Comparison of ENCODE assay signal across 31 cellular contexts in the genomic region with DNA sequence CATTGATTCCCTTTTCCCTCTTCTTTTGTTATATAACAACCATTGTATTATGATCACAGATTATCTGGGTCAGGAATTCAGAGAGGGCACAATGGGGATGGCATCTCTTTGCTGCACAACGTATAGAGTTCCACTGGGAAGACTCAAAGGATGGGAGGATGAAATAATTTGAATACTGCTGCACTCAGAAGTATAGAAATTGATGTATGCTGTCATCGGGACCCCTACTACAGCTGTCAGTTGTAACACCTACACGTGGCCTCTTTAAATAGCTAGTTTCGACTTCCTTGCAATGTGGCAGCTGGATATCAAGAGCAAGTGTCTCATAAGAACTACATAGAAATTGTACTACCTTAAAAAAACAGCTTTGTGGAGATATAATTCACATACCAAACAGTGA.
"Had no signal": no experiment of that assay in that cellular context is flagged by ENCODE, and none has a peak within 500 bp of the region (broad histone marks: within the 10 kb centered on the region; RNA-seq: fewer than 3 reads in every experiment).

No MANE protein-coding gene starts in this region.

- H3K9me3 ChIP-seq: adrenal gland, body of pancreas, breast epithelium had no signal

- H3K27ac ChIP-seq: adrenal gland, body of pancreas, brain microvascular endothelial cell, breast epithelium, VCaP had no signal

- ATAC-seq: activated CD4-positive, alpha-beta T cell treated with anti-CD3 and anti-CD28 coated beads for 36 hours; activated CD8-positive, alpha-beta memory T cell treated with anti-CD3 and anti-CD28 coated beads, Interleukin-2, amount 10 ng/mL, durations not matched to agents 7 days and 5 days; activated CD8-positive, alpha-beta T cell treated with anti-CD3 and anti-CD28 coated beads, Interleukin-2, amount 10 ng/mL, durations not matched to agents 7 days and 5 days; activated naive CD4-positive, alpha-beta T cell treated with anti-CD3 and anti-CD28 coated beads, Interleukin-2, amount 50 U/mL, for 72 hours; body of pancreas had no signal

- H3K4me1 ChIP-seq: adrenal gland, body of pancreas, breast epithelium had no signal

- DNase-seq: activated B cell treated with CpG ODN at 0.5 μM for 24 hours; activated CD4-positive, alpha-beta memory T cell treated with anti-CD3 and anti-CD28 coated beads, Interleukin-2, amount 10 ng/mL, durations not matched to agents 7 days and 5 days; activated CD4-positive, alpha-beta T cell treated with anti-CD3 and anti-CD28 coated beads for 1 hour; activated CD4-positive, alpha-beta T cell treated with anti-CD3 and anti-CD28 coated beads for 36 hours; activated CD4-positive, alpha-beta T cell treated with anti-CD3 and anti-CD28 coated beads for 48 hours; activated CD4-positive, alpha-beta T cell treated with anti-CD3 and anti-CD28 coated beads, Interleukin-2, amount 10 ng/mL, durations not matched to agents 7 days and 5 days; activated CD4-positive, alpha-beta T cell treated with anti-CD3 and anti-CD28 coated beads, Interleukin-2, amount 50 U/mL, for 48 hours; activated CD8-positive, alpha-beta memory T cell treated with anti-CD3 and anti-CD28 coated beads for 24 hours; activated CD8-positive, alpha-beta memory T cell treated with anti-CD3 and anti-CD28 coated beads, Interleukin-2, amount 10 ng/mL, durations not matched to agents 7 days and 5 days; activated CD8-positive, alpha-beta memory T cell treated with anti-CD3 and anti-CD28 coated beads, Interleukin-2, amount 50 U/mL, for 48 hours; activated CD8-positive, alpha-beta T cell treated with anti-CD3 and anti-CD28 coated beads, Interleukin-2, amount 10 ng/mL, durations not matched to agents 7 days and 5 days; activated effector memory CD4-positive, alpha-beta T cell treated with Interleukin-2 at 50 U/mL for 16 hours; activated gamma-delta T cell treated with Interleukin-2 at 50 U/mL for 16 hours; activated naive CD4-positive, alpha-beta T cell; activated naive CD4-positive, alpha-beta T cell treated with anti-CD3 and anti-CD28 coated beads for 36 hours; activated naive CD4-positive, alpha-beta T cell treated with anti-CD3 and anti-CD28 coated beads, Interleukin-2, amount 50 U/mL, for 16 hours; activated naive CD8-positive, alpha-beta T cell treated with anti-CD3 and anti-CD28 coated beads for 36 hours; activated T-cell treated with anti-CD3 and anti-CD28 coated beads, Interleukin-2, amount 50 U/mL, for 24 hours; activated T-cell treated with anti-CD3 and anti-CD28 coated beads, Interleukin-2, amount 50 U/mL, for 48 hours; adrenal gland; amniotic stem cell; aorta; body of pancreas; brain microvascular endothelial cell; central memory CD4-positive, alpha-beta T cell; T-helper 1 cell; T-helper 2 cell; T-helper 9 cell had no signal

- H3K4me3 ChIP-seq: adrenal gland, body of pancreas, breast epithelium had no signal

- H3K36me3 ChIP-seq: adrenal gland, brain microvascular endothelial cell, breast epithelium had no signal

- H3K27me3 ChIP-seq: adrenal gland, body of pancreas, brain microvascular endothelial cell, breast epithelium had no signal
